30 cellular contexts compared by ENCODE assay signal in the genomic region with DNA sequence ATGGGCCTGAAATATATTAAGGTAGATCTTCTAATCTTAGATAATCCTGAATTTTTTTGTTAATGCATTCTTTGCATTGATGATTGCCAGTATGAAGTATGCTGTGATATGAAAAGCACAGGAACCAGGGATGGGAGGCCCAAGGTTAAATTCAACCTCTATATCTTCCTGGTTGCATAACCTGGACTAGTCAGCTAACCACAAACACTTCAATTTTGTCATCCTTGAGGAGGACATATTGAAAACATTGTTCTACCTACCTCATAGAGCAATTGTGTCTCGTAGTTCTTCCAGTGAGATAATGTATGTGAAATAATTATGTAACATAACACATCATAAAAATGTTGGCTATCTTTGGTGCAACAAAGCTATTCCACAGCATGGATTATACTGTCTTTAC. TPM values are rescaled to one million over a fixed set of nuclear protein-coding genes. Genes with fewer than 3 reads are reported as not detected.
DNase-seq lines count a peak whose midpoint lies in the region; ATAC-seq and TF ChIP-seq lines count a peak whose summit lies in the region.
"Had no signal": no experiment of that assay in that cellular context is flagged by ENCODE, and none has a peak within 500 bp of the region (broad histone marks: within the 10 kb centered on the region; RNA-seq: fewer than 3 reads in every experiment).

No MANE protein-coding gene starts in this region.

- H3K4me1 Mint-ChIP-seq in progenitor cell of endocrine pancreas (ENCODE audit: low read depth) = peaks cover under 1% of the 10 kb centered on the region
- H3K4me1 Mint-ChIP-seq: central memory CD8-positive, alpha-beta T cell; IgD-negative memory B cell; stimulated activated naive CD8-positive, alpha-beta T cell treated with anti-CD3 and anti-CD28 coated beads, Interleukin-15, amount 100 ng/mL, for 72 hours; T-cell had no signal

- peaks cover 4% of the 10 kb centered on the region for H3K27me3 Mint-ChIP-seq in progenitor cell of endocrine pancreas
- H3K27me3 Mint-ChIP-seq: central memory CD8-positive, alpha-beta T cell; IgD-negative memory B cell; naive thymus-derived CD4-positive, alpha-beta T cell; stimulated activated naive CD8-positive, alpha-beta T cell treated with anti-CD3 and anti-CD28 coated beads, Interleukin-15, amount 100 ng/mL, for 72 hours; T-cell had no signal

- no peak for ATAC-seq in left cardiac atrium
- ATAC-seq: naive thymus-derived CD4-positive, alpha-beta T cell; stimulated activated naive CD8-positive, alpha-beta T cell treated with anti-CD3 and anti-CD28 coated beads, Interleukin-15, amount 100 ng/mL, for 72 hours; T-cell had no signal

- no peak overlapping the region for H3K4me3 ChIP-seq in choroid plexus epithelial cell (ENCODE audit: low read depth, low read length)
- H3K4me3 ChIP-seq: tibial nerve had no signal

- H3K36me3 Mint-ChIP-seq in progenitor cell of endocrine pancreas (ENCODE audit: insufficient read depth) = no peaks in the 10 kb centered on the region

- peak; percentile 34 for DNase-seq in DMS53 (lab: John Stamatoyannopoulos, UW)
- DNase-seq in DMS53 treated with DMSO at 0.1 percent for 48 hours (lab: John Stamatoyannopoulos, UW; ENCODE audit: unreplicated experiment) = no peak
- DNase-seq in NOMO-1 treated with DMSO at 0.1 percent for 48 hours (lab: John Stamatoyannopoulos, UW; ENCODE audit: unreplicated experiment) = peak; percentile 83
- DNase-seq in choroid plexus epithelial cell (ENCODE audit: low read depth) = peak; percentile 46
- DNase-seq in renal cortical epithelial cell (ENCODE audit: low read depth) = peak; percentile 22
- DNase-seq in progenitor cell of endocrine pancreas (ENCODE audit: low spot score, unreplicated experiment) = no peak
- no peak for DNase-seq in left cardiac atrium
- DNase-seq in C1 segment of cervical spinal cord (lab: John Stamatoyannopoulos, UW) = no peak
- DNase-seq: 8988T; activated naive CD4-positive, alpha-beta T cell treated with Interleukin-2 at 50 U/mL for 16 hours; activated T-cell treated with anti-CD3 and anti-CD28 coated beads, Interleukin-2, amount 50 U/mL, for 48 hours; amniotic stem cell; BE2C; COR-L47; kidney; naive thymus-derived CD4-positive, alpha-beta T cell; NCI-H69; occipital lobe; OCI-M1; Right ventricle myocardium superior; stimulated activated CD4-positive, alpha-beta T cell treated with anti-CD3 and anti-CD28 coated beads, Interleukin-12 subunit alpha, Interleukin-12 subunit beta, amount 100 ng/mL, for 4 hours; stimulated activated CD4-positive, alpha-beta T cell treated with anti-CD3 and anti-CD28 coated beads, Interleukin-4, amount 100 ng/mL, for 4 hours; stimulated activated naive CD8-positive, alpha-beta T cell treated with anti-CD3 and anti-CD28 coated beads, Interleukin-15, amount 100 ng/mL, for 72 hours; T-cell had no signal

- intact Hi-C loops in left cardiac atrium (cut with DNase I) = no loop called here

- H3K9me3 Mint-ChIP-seq in progenitor cell of endocrine pancreas (ENCODE audit: low read depth) = no peaks in the 10 kb centered on the region
- H3K9me3 Mint-ChIP-seq: central memory CD8-positive, alpha-beta T cell; IgD-negative memory B cell; naive thymus-derived CD4-positive, alpha-beta T cell; stimulated activated naive CD8-positive, alpha-beta T cell treated with anti-CD3 and anti-CD28 coated beads, Interleukin-15, amount 100 ng/mL, for 72 hours; T-cell had no signal

- no peak overlapping the region for H3K4me3 Mint-ChIP-seq in progenitor cell of endocrine pancreas (ENCODE audit: low read depth)
- H3K4me3 Mint-ChIP-seq: central memory CD8-positive, alpha-beta T cell; IgD-negative memory B cell; naive thymus-derived CD4-positive, alpha-beta T cell; stimulated activated naive CD8-positive, alpha-beta T cell treated with anti-CD3 and anti-CD28 coated beads, Interleukin-15, amount 100 ng/mL, for 72 hours; T-cell had no signal

- TF ChIP-seq CTCF in choroid plexus epithelial cell (conservative IDR thresholded peaks at IDR 0.05; ENCODE audit: low read depth, low read length) (no peak), progenitor cell of endocrine pancreas (IDR thresholded peaks at IDR 0.05; ENCODE audit: unreplicated experiment) (no peak)

- H3K27ac Mint-ChIP-seq in progenitor cell of endocrine pancreas = no peak overlapping the region
- H3K27ac Mint-ChIP-seq: IgD-negative memory B cell; naive thymus-derived CD4-positive, alpha-beta T cell; stimulated activated naive CD8-positive, alpha-beta T cell treated with anti-CD3 and anti-CD28 coated beads, Interleukin-15, amount 100 ng/mL, for 72 hours; T-cell had no signal

RNA-seq across cellular contexts. Expression of gene PDC, which starts 25.6 kb away (rescaled TPM):
- total RNA-seq in renal cortical epithelial cell (not detected in 2 replicates), progenitor cell of endocrine pancreas (not detected in 2 replicates), left cardiac atrium (not detected)
- total RNA-seq: activated CD8-positive, alpha-beta memory T cell treated with anti-CD3 and anti-CD28 coated beads for 36 hours; epithelial cell of proximal tubule; kidney; M059J; naive thymus-derived CD4-positive, alpha-beta T cell; occipital lobe; Right ventricle myocardium superior; T-cell; tibial nerve had no signal

RNA-seq across cellular contexts. Expression of gene ODR4, which starts 59.7 kb away (rescaled TPM):
- total RNA-seq in renal cortical epithelial cell (27.1 and 37.3 TPM in 2 replicates), progenitor cell of endocrine pancreas (25.5 and 29.6 TPM in 2 replicates), left cardiac atrium (10 to 100 TPM; 13.3 to 15.7 TPM)

Comparison
In these comparisons a context has a peak if more than half of its experiments do, and no peak if none do; other contexts are left out.
1. DNase-seq: peak in DMS53 (single experiment), NOMO-1 treated with DMSO at 0.1 percent for 48 hours (single experiment), choroid plexus epithelial cell (single experiment) and renal cortical epithelial cell (single experiment); none in DMS53 treated with DMSO at 0.1 percent for 48 hours (single experiment), progenitor cell of endocrine pancreas (single experiment), left cardiac atrium (single experiment) and C1 segment of cervical spinal cord (0 of 14).